ENCODE assay signal across 1 cellular context in the genomic region with DNA sequence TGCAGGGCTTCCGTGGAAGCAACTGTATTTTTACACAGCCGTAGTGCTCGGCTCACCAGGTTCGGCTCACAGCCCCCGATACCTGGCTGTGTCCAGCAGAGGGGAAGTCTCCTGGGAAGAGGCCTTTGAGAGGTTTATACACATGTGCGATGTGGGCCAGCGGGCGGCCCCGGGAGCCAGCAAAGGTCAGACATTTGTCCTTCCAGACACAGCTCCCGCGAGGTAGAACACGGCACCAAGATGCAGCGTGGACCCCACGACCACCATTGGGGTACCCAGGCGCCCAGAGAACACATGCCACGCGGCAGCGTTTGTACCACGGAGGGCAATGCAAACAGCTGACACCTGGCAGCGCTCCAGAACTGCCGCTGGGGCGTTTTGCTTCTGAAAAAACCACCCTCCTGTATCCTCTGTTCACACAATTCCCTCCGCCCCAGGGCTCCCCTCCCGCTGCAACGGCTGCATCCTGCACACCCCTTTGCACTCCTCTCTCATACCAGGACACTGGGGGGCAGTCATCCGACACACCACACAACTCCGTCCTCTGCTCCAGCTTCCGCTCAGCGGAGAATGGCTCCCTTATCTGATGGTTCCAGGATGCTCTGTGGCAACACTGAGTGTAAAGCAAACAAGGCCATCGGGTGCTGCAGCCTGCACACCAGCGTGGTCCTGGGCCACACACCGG.
TF ChIP-seq lines count a peak whose summit lies in the region.

No MANE protein-coding gene starts in this region.

TF ChIP-seq in K562, 482 proteins besides CTCF, POLR2A, EP300 and RAD21 (continued from another document and continues in another):
- TF ChIP-seq, protein P1, sequence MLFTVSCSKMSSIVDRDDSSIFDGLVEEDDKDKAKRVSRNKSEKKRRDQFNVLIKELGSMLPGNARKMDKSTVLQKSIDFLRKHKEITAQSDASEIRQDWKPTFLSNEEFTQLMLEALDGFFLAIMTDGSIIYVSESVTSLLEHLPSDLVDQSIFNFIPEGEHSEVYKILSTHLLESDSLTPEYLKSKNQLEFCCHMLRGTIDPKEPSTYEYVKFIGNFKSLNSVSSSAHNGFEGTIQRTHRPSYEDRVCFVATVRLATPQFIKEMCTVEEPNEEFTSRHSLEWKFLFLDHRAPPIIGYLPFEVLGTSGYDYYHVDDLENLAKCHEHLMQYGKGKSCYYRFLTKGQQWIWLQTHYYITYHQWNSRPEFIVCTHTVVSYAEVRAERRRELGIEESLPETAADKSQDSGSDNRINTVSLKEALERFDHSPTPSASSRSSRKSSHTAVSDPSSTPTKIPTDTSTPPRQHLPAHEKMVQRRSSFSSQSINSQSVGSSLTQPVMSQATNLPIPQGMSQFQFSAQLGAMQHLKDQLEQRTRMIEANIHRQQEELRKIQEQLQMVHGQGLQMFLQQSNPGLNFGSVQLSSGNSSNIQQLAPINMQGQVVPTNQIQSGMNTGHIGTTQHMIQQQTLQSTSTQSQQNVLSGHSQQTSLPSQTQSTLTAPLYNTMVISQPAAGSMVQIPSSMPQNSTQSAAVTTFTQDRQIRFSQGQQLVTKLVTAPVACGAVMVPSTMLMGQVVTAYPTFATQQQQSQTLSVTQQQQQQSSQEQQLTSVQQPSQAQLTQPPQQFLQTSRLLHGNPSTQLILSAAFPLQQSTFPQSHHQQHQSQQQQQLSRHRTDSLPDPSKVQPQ (CRISPR knock-in tag; IDR thresholded peaks at IDR 0.05; ENCODE audit: borderline replicate concordance), result no peak
- TF ChIP-seq, protein P2, sequence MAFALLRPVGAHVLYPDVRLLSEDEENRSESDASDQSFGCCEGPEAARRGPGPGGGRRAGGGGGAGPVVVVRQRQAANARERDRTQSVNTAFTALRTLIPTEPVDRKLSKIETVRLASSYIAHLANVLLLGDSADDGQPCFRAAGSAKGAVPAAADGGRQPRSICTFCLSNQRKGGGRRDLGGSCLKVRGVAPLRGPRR (CRISPR knock-in tag; IDR thresholded peaks at IDR 0.05), result no peak
- no peak for TF ChIP-seq SP2 (IDR thresholded peaks at IDR 0.05; ENCODE audit: extremely low read depth, low read depth, low read length, poor library complexity, severe bottlenecking)
- TF ChIP-seq, protein P3, sequence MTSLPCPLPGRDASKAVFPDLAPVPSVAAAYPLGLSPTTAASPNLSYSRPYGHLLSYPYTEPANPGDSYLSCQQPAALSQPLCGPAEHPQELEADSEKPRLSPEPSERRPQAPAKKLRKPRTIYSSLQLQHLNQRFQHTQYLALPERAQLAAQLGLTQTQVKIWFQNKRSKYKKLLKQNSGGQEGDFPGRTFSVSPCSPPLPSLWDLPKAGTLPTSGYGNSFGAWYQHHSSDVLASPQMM (CRISPR knock-in tag; IDR thresholded peaks at IDR 0.05), result no peak
- TF ChIP-seq CSDE1 (IDR thresholded peaks at IDR 0.05), result no peak
- no peak for TF ChIP-seq TEAD1 (CRISPR knock-in tag; IDR thresholded peaks at IDR 0.05)
- no peak for TF ChIP-seq U2AF1 (optimal IDR thresholded peaks at IDR 0.05; ENCODE audit: low read depth, low read length)
- TF ChIP-seq MCM7 (IDR thresholded peaks at IDR 0.05), result no peak
- no peak for TF ChIP-seq KLF16 (IDR thresholded peaks at IDR 0.05)
- TF ChIP-seq CREB1 (IDR thresholded peaks at IDR 0.05), result no peak
- TF ChIP-seq CREB1 (CRISPR knock-in tag; IDR thresholded peaks at IDR 0.05), result no peak
- TF ChIP-seq ZBTB1 (CRISPR knock-in tag; IDR thresholded peaks at IDR 0.05; ENCODE audit: borderline replicate concordance, low read depth), result no peak
- TF ChIP-seq, protein P4, sequence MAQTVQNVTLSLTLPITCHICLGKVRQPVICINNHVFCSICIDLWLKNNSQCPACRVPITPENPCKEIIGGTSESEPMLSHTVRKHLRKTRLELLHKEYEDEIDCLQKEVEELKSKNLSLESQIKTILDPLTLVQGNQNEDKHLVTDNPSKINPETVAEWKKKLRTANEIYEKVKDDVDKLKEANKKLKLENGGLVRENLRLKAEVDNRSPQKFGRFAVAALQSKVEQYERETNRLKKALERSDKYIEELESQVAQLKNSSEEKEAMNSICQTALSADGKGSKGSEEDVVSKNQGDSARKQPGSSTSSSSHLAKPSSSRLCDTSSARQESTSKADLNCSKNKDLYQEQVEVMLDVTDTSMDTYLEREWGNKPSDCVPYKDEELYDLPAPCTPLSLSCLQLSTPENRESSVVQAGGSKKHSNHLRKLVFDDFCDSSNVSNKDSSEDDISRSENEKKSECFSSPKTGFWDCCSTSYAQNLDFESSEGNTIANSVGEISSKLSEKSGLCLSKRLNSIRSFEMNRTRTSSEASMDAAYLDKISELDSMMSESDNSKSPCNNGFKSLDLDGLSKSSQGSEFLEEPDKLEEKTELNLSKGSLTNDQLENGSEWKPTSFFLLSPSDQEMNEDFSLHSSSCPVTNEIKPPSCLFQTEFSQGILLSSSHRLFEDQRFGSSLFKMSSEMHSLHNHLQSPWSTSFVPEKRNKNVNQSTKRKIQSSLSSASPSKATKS (CRISPR knock-in tag; IDR thresholded peaks at IDR 0.05), result no peak
- TF ChIP-seq HMGN3 (IDR thresholded peaks at IDR 0.05; ENCODE audit: borderline replicate concordance, extremely low read depth, insufficient read length, low read depth, low read length), result no peak
- no peak for TF ChIP-seq PHF8 (IDR thresholded peaks at IDR 0.05; ENCODE audit: borderline replicate concordance, low read length)
- no peak for TF ChIP-seq SMAD3 (CRISPR knock-in tag; conservative IDR thresholded peaks at IDR 0.05)
- TF ChIP-seq CREM (IDR thresholded peaks at IDR 0.05; ENCODE audit: low read depth), result peak; percentile 51; the same call in 1 of the 2 replicates
- TF ChIP-seq ETS2 (tag; IDR thresholded peaks at IDR 0.05; ENCODE audit: borderline replicate concordance, poor library complexity, severe bottlenecking), result no peak
- TF ChIP-seq, protein P5, sequence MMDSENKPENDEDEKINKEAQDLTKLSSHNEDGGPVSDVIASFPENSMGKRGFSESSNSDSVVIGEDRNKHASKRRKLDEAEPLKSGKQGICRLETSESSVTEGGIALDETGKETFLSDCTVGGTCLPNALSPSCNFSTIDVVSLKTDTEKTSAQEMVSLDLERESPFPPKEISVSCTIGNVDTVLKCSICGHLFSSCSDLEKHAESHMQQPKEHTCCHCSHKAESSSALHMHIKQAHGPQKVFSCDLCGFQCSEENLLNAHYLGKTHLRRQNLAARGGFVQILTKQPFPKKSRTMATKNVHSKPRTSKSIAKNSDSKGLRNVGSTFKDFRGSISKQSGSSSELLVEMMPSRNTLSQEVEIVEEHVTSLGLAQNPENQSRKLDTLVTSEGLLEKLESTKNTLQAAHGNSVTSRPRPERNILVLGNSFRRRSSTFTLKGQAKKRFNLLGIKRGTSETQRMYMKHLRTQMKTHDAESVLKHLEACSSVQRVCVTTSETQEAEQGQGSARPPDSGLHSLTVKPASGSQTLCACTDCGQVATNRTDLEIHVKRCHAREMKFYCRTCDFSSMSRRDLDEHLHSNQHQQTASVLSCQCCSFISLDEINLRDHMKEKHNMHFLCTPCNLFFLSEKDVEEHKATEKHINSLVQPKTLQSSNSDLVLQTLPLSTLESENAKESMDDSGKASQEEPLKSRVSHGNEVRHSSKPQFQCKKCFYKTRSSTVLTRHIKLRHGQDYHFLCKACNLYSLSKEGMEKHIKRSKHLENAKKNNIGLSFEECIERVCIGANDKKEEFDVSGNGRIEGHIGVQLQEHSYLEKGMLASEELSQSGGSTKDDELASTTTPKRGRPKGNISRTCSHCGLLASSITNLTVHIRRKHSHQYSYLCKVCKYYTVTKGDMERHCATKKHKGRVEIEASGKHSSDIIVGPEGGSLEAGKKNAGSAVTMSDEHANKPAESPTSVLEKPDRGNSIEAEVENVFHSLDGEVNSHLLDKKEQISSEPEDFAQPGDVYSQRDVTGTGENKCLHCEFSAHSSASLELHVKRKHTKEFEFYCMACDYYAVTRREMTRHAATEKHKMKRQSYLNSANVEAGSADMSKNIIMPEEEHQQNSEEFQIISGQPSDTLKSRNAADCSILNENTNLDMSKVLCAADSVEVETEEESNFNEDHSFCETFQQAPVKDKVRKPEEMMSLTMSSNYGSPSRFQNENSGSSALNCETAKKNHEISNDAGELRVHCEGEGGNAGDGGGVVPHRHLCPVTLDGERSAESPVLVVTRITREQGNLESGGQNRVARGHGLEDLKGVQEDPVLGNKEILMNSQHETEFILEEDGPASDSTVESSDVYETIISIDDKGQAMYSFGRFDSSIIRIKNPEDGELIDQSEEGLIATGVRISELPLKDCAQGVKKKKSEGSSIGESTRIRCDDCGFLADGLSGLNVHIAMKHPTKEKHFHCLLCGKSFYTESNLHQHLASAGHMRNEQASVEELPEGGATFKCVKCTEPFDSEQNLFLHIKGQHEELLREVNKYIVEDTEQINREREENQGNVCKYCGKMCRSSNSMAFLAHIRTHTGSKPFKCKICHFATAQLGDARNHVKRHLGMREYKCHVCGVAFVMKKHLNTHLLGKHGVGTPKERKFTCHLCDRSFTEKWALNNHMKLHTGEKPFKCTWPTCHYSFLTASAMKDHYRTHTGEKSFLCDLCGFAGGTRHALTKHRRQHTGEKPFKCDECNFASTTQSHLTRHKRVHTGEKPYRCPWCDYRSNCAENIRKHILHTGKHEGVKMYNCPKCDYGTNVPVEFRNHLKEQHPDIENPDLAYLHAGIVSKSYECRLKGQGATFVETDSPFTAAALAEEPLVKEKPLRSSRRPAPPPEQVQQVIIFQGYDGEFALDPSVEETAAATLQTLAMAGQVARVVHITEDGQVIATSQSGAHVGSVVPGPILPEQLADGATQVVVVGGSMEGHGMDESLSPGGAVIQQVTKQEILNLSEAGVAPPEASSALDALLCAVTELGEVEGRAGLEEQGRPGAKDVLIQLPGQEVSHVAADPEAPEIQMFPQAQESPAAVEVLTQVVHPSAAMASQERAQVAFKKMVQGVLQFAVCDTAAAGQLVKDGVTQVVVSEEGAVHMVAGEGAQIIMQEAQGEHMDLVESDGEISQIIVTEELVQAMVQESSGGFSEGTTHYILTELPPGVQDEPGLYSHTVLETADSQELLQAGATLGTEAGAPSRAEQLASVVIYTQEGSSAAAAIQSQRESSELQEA (IDR thresholded peaks at IDR 0.05; ENCODE audit: low read depth), result no peak
- TF ChIP-seq, protein P6, sequence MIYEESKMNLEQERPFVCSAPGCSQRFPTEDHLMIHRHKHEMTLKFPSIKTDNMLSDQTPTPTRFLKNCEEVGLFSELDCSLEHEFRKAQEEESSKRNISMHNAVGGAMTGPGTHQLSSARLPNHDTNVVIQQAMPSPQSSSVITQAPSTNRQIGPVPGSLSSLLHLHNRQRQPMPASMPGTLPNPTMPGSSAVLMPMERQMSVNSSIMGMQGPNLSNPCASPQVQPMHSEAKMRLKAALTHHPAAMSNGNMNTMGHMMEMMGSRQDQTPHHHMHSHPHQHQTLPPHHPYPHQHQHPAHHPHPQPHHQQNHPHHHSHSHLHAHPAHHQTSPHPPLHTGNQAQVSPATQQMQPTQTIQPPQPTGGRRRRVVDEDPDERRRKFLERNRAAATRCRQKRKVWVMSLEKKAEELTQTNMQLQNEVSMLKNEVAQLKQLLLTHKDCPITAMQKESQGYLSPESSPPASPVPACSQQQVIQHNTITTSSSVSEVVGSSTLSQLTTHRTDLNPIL (CRISPR knock-in tag; IDR thresholded peaks at IDR 0.05), result no peak
- no peak for TF ChIP-seq SMAD2 (IDR thresholded peaks at IDR 0.05; ENCODE audit: low read depth, low read length)
- no peak for TF ChIP-seq ELF1 (tag; IDR thresholded peaks at IDR 0.05)
- TF ChIP-seq HNRNPK (IDR thresholded peaks at IDR 0.05; ENCODE audit: low read depth, low read length, poor library complexity, severe bottlenecking), result no peak
- TF ChIP-seq SIX5 (IDR thresholded peaks at IDR 0.05; ENCODE audit: borderline replicate concordance in 1 of 2, insufficient read depth in 1 of 2, low read depth in 1 of 2, low read length in 2 of 2), result no peak
- TF ChIP-seq BCOR (IDR thresholded peaks at IDR 0.05), result peak; percentile 55; the same call in 1 of the 2 replicates
- no peak for TF ChIP-seq CHCHD3 (CRISPR knock-in tag; IDR thresholded peaks at IDR 0.05)
- TF ChIP-seq PTTG1 (tag; IDR thresholded peaks at IDR 0.05; ENCODE audit: low read depth), result no peak
- TF ChIP-seq, protein P7, sequence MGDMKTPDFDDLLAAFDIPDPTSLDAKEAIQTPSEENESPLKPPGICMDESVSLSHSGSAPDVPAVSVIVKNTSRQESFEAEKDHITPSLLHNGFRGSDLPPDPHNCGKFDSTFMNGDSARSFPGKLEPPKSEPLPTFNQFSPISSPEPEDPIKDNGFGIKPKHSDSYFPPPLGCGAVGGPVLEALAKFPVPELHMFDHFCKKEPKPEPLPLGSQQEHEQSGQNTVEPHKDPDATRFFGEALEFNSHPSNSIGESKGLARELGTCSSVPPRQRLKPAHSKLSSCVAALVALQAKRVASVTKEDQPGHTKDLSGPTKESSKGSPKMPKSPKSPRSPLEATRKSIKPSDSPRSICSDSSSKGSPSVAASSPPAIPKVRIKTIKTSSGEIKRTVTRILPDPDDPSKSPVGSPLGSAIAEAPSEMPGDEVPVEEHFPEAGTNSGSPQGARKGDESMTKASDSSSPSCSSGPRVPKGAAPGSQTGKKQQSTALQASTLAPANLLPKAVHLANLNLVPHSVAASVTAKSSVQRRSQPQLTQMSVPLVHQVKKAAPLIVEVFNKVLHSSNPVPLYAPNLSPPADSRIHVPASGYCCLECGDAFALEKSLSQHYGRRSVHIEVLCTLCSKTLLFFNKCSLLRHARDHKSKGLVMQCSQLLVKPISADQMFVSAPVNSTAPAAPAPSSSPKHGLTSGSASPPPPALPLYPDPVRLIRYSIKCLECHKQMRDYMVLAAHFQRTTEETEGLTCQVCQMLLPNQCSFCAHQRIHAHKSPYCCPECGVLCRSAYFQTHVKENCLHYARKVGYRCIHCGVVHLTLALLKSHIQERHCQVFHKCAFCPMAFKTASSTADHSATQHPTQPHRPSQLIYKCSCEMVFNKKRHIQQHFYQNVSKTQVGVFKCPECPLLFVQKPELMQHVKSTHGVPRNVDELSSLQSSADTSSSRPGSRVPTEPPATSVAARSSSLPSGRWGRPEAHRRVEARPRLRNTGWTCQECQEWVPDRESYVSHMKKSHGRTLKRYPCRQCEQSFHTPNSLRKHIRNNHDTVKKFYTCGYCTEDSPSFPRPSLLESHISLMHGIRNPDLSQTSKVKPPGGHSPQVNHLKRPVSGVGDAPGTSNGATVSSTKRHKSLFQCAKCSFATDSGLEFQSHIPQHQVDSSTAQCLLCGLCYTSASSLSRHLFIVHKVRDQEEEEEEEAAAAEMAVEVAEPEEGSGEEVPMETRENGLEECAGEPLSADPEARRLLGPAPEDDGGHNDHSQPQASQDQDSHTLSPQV (IDR thresholded peaks at IDR 0.05), result no peak
- TF ChIP-seq, protein P8, sequence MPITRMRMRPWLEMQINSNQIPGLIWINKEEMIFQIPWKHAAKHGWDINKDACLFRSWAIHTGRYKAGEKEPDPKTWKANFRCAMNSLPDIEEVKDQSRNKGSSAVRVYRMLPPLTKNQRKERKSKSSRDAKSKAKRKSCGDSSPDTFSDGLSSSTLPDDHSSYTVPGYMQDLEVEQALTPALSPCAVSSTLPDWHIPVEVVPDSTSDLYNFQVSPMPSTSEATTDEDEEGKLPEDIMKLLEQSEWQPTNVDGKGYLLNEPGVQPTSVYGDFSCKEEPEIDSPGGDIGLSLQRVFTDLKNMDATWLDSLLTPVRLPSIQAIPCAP (CRISPR knock-in tag; IDR thresholded peaks at IDR 0.05; ENCODE audit: borderline replicate concordance), result no peak
- TF ChIP-seq ZBTB17 (CRISPR knock-in tag; IDR thresholded peaks at IDR 0.05), result no peak
- no peak for TF ChIP-seq POLR2H (tag; IDR thresholded peaks at IDR 0.05; ENCODE audit: low read depth)
